2 cellular contexts compared by ENCODE assay signal in the genomic region with DNA sequence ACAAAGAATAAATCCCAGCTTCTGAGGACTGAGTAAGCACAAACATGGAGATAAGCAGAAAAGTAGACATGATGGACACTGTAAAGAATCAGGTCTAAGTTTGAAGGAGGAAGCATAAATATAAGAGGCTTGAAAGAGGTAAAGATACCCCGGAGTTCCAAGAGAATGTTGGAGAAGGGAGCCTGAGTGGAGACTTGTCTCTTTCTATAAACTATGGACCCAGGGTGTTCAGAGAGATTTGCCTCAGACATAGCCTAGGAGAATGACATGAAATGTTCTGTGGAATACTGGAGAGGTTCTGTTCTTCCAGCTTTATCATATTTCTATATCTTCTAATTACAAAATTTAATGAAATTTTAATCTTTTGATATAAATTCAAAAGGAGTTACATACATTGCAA.
TF ChIP-seq lines count a peak whose summit lies in the region.

No MANE protein-coding gene starts in this region.

TF ChIP-seq in GM23338, 12 proteins besides CTCF, POLR2A, EP300 and RAD21 (continues in another document):
- TF ChIP-seq EZH2phosphoT487 (IDR thresholded peaks at IDR 0.05; ENCODE audit: unreplicated experiment) (no peak), POLR2AphosphoS5 (IDR thresholded peaks at IDR 0.05; ENCODE audit: low read depth) (no peak), ZNF114 (CRISPR knock-in tag; IDR thresholded peaks at IDR 0.05) (no peak), EZH2 (IDR thresholded peaks at IDR 0.05; ENCODE audit: low read depth, unreplicated experiment) (no peak), REST (IDR thresholded peaks at IDR 0.05; ENCODE audit: unreplicated experiment) (no peak), CREB1 (CRISPR knock-in tag; IDR thresholded peaks at IDR 0.05; ENCODE audit: low read depth) (no peak), STAT1 (IDR thresholded peaks at IDR 0.05; ENCODE audit: unreplicated experiment) (no peak), ZNF331 (CRISPR knock-in tag; IDR thresholded peaks at IDR 0.05; ENCODE audit: low read depth) (no peak), NANOG (IDR thresholded peaks at IDR 0.05; ENCODE audit: borderline replicate concordance) (no peak), JUNB (IDR thresholded peaks at IDR 0.05; ENCODE audit: unreplicated experiment) (no peak)
- TF ChIP-seq, protein P1, sequence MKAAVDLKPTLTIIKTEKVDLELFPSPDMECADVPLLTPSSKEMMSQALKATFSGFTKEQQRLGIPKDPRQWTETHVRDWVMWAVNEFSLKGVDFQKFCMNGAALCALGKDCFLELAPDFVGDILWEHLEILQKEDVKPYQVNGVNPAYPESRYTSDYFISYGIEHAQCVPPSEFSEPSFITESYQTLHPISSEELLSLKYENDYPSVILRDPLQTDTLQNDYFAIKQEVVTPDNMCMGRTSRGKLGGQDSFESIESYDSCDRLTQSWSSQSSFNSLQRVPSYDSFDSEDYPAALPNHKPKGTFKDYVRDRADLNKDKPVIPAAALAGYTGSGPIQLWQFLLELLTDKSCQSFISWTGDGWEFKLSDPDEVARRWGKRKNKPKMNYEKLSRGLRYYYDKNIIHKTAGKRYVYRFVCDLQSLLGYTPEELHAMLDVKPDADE (IDR thresholded peaks at IDR 0.05) = no peak

TF ChIP-seq in WTC11, 78 proteins besides CTCF, POLR2A, EP300 and RAD21:
- TF ChIP-seq NFYB (CRISPR knock-in tag; conservative IDR thresholded peaks at IDR 0.05; ENCODE audit: low read depth) (no peak), FOXP1 (CRISPR knock-in tag; IDR thresholded peaks at IDR 0.05; ENCODE audit: borderline replicate concordance) (no peak), TP53 (CRISPR knock-in tag; IDR thresholded peaks at IDR 0.05) (no peak), ZNF232 (CRISPR knock-in tag; IDR thresholded peaks at IDR 0.05) (no peak), ZNF396 (CRISPR knock-in tag; IDR thresholded peaks at IDR 0.05; ENCODE audit: borderline replicate concordance) (no peak), CREM (CRISPR knock-in tag; IDR thresholded peaks at IDR 0.05) (no peak), HMGA2 (CRISPR knock-in tag; IDR thresholded peaks at IDR 0.05) (no peak)
- TF ChIP-seq, protein P2, sequence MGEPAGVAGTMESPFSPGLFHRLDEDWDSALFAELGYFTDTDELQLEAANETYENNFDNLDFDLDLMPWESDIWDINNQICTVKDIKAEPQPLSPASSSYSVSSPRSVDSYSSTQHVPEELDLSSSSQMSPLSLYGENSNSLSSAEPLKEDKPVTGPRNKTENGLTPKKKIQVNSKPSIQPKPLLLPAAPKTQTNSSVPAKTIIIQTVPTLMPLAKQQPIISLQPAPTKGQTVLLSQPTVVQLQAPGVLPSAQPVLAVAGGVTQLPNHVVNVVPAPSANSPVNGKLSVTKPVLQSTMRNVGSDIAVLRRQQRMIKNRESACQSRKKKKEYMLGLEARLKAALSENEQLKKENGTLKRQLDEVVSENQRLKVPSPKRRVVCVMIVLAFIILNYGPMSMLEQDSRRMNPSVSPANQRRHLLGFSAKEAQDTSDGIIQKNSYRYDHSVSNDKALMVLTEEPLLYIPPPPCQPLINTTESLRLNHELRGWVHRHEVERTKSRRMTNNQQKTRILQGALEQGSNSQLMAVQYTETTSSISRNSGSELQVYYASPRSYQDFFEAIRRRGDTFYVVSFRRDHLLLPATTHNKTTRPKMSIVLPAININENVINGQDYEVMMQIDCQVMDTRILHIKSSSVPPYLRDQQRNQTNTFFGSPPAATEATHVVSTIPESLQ (CRISPR knock-in tag; IDR thresholded peaks at IDR 0.05) = no peak
